In genomic region chr5:136028782-136029742, GRCh38 we compare ENCODE assay signal across 8 cellular contexts. TPM values are rescaled to one million over a fixed set of nuclear protein-coding genes. Genes with fewer than 3 reads are reported as not detected.
DNase-seq lines count a peak whose midpoint lies in the region; ATAC-seq, FAIRE-seq and TF ChIP-seq lines count a peak whose summit lies in the region.

Gene TGFBI (plus strand): TSS chr5:136028988. CDS start chr5:136029056, 68 bp downstream.

- H3K27me3 ChIP-seq in ACC112 (ENCODE audit: insufficient read depth, low read length), result no peaks in the 10 kb centered on the region

- H3K27ac ChIP-seq in ACC112 (ENCODE audit: low read depth, low read length), result peak within 1 kb of the TSS; percentile 78
- H3K27ac ChIP-seq in RWPE1, result peak within 1 kb of the TSS; percentile 89
- no peak within 1 kb of the TSS for H3K27ac ChIP-seq in mesodermal cell (ENCODE audit: low read depth, low read length, severe bottlenecking)

- WGBS in mesodermal cell (ENCODE audit: insufficient coverage in 2 of 2), 2 experiments, result 7 to 8% methylated on average over 50 to 60 of the region's 68 CpGs

- TF ChIP-seq CTCF in RWPE1 (conservative IDR thresholded peaks at IDR 0.05; ENCODE audit: low read depth), result no peak
- no peak for TF ChIP-seq CTCF in D721Med (IDR thresholded peaks at IDR 0.05; ENCODE audit: insufficient read depth, missing control alignments)

- H2AFZ ChIP-seq in ACC112 (ENCODE audit: low read length, unreplicated experiment), result no peak within 1 kb of the TSS

- H3K4me3 ChIP-seq in ACC112 (ENCODE audit: low read depth, low read length) (peak within 1 kb of the TSS; percentile 96), mesodermal cell (ENCODE audit: extremely low read depth, insufficient read depth, low read length, poor library complexity, severe bottlenecking) (peak within 1 kb of the TSS; percentile 51)

- H3K4me1 ChIP-seq in ACC112 (ENCODE audit: control insufficient read depth, insufficient read depth, low read length, unreplicated experiment), result peaks cover 63% of the 10 kb centered on the region
- peaks cover 50% of the 10 kb centered on the region for H3K4me1 ChIP-seq in mesodermal cell (ENCODE audit: control insufficient read depth, insufficient read depth, low read length, poor library complexity, severe bottlenecking)

- H3K36me3 ChIP-seq in ACC112 (ENCODE audit: insufficient read depth, low read length) (peaks cover 35% of the 10 kb centered on the region), mesodermal cell (ENCODE audit: control insufficient read depth, insufficient read depth, low read length) (peaks cover 37% of the 10 kb centered on the region)

- peak; percentile 53 for ATAC-seq in GM19438 (IDR thresholded peaks at IDR 0.05; ENCODE audit: low read depth, unreplicated experiment)

- H3K9me3 ChIP-seq in mesodermal cell (ENCODE audit: control insufficient read depth, low read length), result no peaks in the 10 kb centered on the region

- POLR2A ChIA-PET in RWPE1 (lab: Yijun Ruan, JAX; ENCODE audit: low non-redundant PET), result interaction anchor here (0.6 to 0.7 kb wide), 2 partner anchors 22 to 1319 kb away, joined by 3 to 4 read pairs; no protein-coding TSS in a partner anchor

- FAIRE-seq in D721Med (lab: Jason Lieb, UNC), result no peak

- DNase-seq in RWPE1 (ENCODE audit: low spot score) (peak; percentile 90), erythroblast (lab: John Stamatoyannopoulos, UW) (peak; percentile 4 to 7), ureter (ENCODE audit: low spot score) (peak; percentile 83), D721Med (ENCODE audit: insufficient read length, low spot score) (no peak), NCI-H2171 treated with DMSO at 0.1 percent for 48 hours (lab: John Stamatoyannopoulos, UW) (no peak)

- no peak for TF ChIP-seq POLR2A in erythroblast (IDR thresholded peaks at IDR 0.05; ENCODE audit: low read length)

- H3K79me2 ChIP-seq in ACC112 (ENCODE audit: control insufficient read depth, insufficient read depth, low read length, unreplicated experiment), result peaks cover 65% of the 10 kb centered on the region

- CTCF ChIA-PET in RWPE1 (lab: Yijun Ruan, JAX), result interaction anchor here (0.8 to 1.5 kb wide), 4 partner anchors 21 to 84 kb away, joined by 3 to 7 read pairs (median 4); no protein-coding TSS in a partner anchor

RNA-seq across cellular contexts. Expression of gene TGFBI, which starts in this region (rescaled TPM):
- 718 TPM for polyA plus RNA-seq in mesodermal cell (2013, experiment 1 of 2)
- polyA plus RNA-seq in mesodermal cell (2013, experiment 2 of 2), result 804 TPM
- total RNA-seq in ureter, result 147 TPM

Comparison
In these comparisons a context has a peak if more than half of its experiments do, and no peak if none do; other contexts are left out.
1. DNase-seq: peak in RWPE1 (single experiment), erythroblast (2 of 2) and ureter (single experiment); none in D721Med (single experiment) and NCI-H2171 treated with DMSO at 0.1 percent for 48 hours (single experiment).